Comparison of ENCODE assay signal across 8 cellular contexts in the genomic region with DNA sequence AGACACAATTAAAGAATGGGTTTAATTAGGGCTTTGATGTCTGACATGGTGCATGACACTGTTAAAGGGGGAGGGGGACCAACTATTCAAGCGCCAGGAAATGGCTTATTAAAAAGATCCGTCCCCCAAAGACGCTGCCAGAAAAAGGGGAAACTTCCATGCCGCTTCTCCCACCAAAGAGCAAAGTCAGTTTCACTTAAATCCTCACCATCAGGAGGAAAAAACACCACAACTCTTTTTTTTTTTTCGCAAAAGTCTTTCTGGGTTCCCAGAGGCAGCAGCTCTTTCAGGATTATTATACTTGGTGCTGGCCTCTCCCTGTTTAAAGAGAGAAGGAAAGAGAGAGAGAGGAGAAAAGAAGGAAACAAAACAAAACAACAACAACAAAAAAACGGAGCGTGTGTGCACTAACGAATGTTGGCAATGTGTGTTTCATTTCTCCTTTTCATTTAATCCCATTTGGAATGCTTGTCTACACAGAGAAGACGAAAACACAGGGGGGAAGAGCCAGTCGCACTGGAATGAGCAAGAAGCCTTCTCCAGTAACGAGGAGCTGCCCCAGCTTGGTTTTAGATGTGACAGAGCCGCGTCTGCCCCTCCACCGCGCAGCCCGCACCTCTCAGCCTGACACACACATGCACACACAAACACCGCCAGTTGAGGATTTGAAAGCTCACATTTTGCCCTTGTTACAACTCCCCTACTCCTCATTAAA. TPM values are rescaled to one million over a fixed set of nuclear protein-coding genes. Genes with fewer than 3 reads are reported as not detected.
DNase-seq lines count a peak whose midpoint lies in the region; ATAC-seq and TF ChIP-seq lines count a peak whose summit lies in the region.
"Had no signal": no experiment of that assay in that cellular context is flagged by ENCODE, and none has a peak within 500 bp of the region (broad histone marks: within the 10 kb centered on the region; RNA-seq: fewer than 3 reads in every experiment).

No MANE protein-coding gene starts in this region.

- H3K9me3 ChIP-seq in ovary (no peaks in the 10 kb centered on the region), psoas muscle (no peaks in the 10 kb centered on the region)

- no peaks in the 10 kb centered on the region for H3K36me3 ChIP-seq in ovary
- H3K36me3 ChIP-seq in psoas muscle (ENCODE audit: insufficient read depth in 1 of 2, low read depth in 1 of 2): no peaks in the 10 kb centered on the region

- intact Hi-C loops in dorsolateral prefrontal cortex (cut with DNase I) (no loop called here), ovary (cut with DNase I) (no loop called here), psoas muscle (cut with DNase I) (no loop called here)

- DNase-seq in Daoy (ENCODE audit: low read depth) (peak; percentile 13), NCI-H82 (lab: John Stamatoyannopoulos, UW) (peak; percentile 15), dorsolateral prefrontal cortex (no peak), ovary (peak in 2 of 5 donors; percentile 16 to 30), psoas muscle (no peak)
- DNase-seq: stimulated activated naive CD4-positive, alpha-beta T cell treated with Interleukin-2 at 50 U/mL for 16 hours had no signal

- TF ChIP-seq CTCF in dorsolateral prefrontal cortex (IDR thresholded peaks at IDR 0.05 in 54 of 56, conservative IDR thresholded peaks at IDR 0.05 in 2 of 56; ENCODE audit: low read depth in 1 of 56, partially characterized antibody in 56 of 56) (no peak), ovary (IDR thresholded peaks at IDR 0.05) (no peak), psoas muscle (IDR thresholded peaks at IDR 0.05) (no peak)

- H3K4me3 ChIP-seq in dorsolateral prefrontal cortex: peak overlapping the region in 53 of 59 donors; percentile 10 to 64 (median 35)
- peak overlapping the region; percentile 13 for H3K4me3 ChIP-seq in ovary
- no peak overlapping the region for H3K4me3 ChIP-seq in psoas muscle

- ATAC-seq in GM21423 (IDR thresholded peaks at IDR 0.05; ENCODE audit: unreplicated experiment) (no peak), GM21723 (IDR thresholded peaks at IDR 0.05; ENCODE audit: unreplicated experiment) (no peak), psoas muscle (no peak)

- H3K4me1 ChIP-seq in ovary (ENCODE audit: insufficient read depth) (no peaks in the 10 kb centered on the region), psoas muscle (no peaks in the 10 kb centered on the region)

- H3K27ac ChIP-seq in dorsolateral prefrontal cortex (peak overlapping the region in 1 of 59 donors; percentile 18), ovary (peak overlapping the region in 1 of 2 donors; percentile 31), psoas muscle (no peak overlapping the region)

- H3K27me3 ChIP-seq in dorsolateral prefrontal cortex (no peaks in the 10 kb centered on the region), ovary (no peaks in the 10 kb centered on the region), psoas muscle (ENCODE audit: insufficient read depth in 3 of 3, low read length in 2 of 3) (no peaks in the 10 kb centered on the region)

- TF ChIP-seq POLR2A in ovary (IDR thresholded peaks at IDR 0.05): no peak

- TF ChIP-seq EP300 in ovary (IDR thresholded peaks at IDR 0.05): no peak

- 5 to 16% (median 8%) methylated on average over 17 of the region's 17 CpGs for WGBS in ovary, 3 donors
- 58 to 66% (median 62%) methylated on average over 17 of the region's 17 CpGs for WGBS in psoas muscle, 3 donors

RNA-seq across cellular contexts. Expression of a gene that starts 32.6 kb away (rescaled TPM):
- total RNA-seq in Daoy (2014; rRNA removed; shearing (Covaris generic)): 1.9 and 2.7 TPM in 2 replicates
- total RNA-seq in dorsolateral prefrontal cortex (10 to 100 TPM; 15.2 to 39.9 (median 25.9) TPM), ovary (10 to 100 TPM; 17.7 to 75.7 (median 44.3) TPM), psoas muscle (10 to 100 TPM in 2 of 4 donors, 1 to 10 TPM in 2; 6.0 to 19.1 (median 10.0) TPM)
- polyA plus RNA-seq in ovary (10 to 100 TPM; 17.2 to 18.2 TPM), psoas muscle (10 to 100 TPM in 1 of 3 donors, 1 to 10 TPM in 1, under 1 TPM in 1; 0.72 to 10.8 (median 8.0) TPM)

Comparison
In these comparisons a context has a peak if more than half of its experiments do, and no peak if none do; other contexts are left out.
1. DNase-seq: peak in Daoy (single experiment) and NCI-H82 (single experiment); none in dorsolateral prefrontal cortex (0 of 10) and psoas muscle (0 of 2).